Comparison of ENCODE assay signal across 9 cellular contexts in genomic region chr2:30511122-30512083, GRCh38.
A peak's percentile ranks its signal among the peaks of the same experiment; 100 is the strongest.
DNase-seq lines count a peak whose midpoint lies in the region; ATAC-seq and FAIRE-seq lines count a peak whose summit lies in the region.
"Had no signal": no experiment of that assay in that cellular context is flagged by ENCODE, and none has a peak within 500 bp of the region (broad histone marks: within the 10 kb centered on the region; RNA-seq: fewer than 3 reads in every experiment).

No MANE protein-coding gene starts in this region.

- H3K9me3 Mint-ChIP-seq in activated T-helper 1 cell treated with anti-CD3 and anti-CD28 coated beads, Interleukin-12 subunit alpha, Interleukin-12 subunit beta, Interleukin-2, Interleukin-4 antibody, amounts not matched to agents 30 ng/mL and 10 ng/mL and 1 ng/mL, durations not matched to agents 14 hours and 24 hours and 36 hours: peaks cover 24% of the 10 kb centered on the region

- intact Hi-C loops in Right ventricle myocardium inferior (cut with DNase I): loop anchor here (2.0 to 10.0 kb wide), 4 partner anchors 97 to 177 kb away; no protein-coding TSS in a partner anchor
- intact Hi-C loops in cardiac septum (cut with DNase I): loop anchor here (5.0 kb wide), 3 partner anchors 99 to 181 kb away; no protein-coding TSS in a partner anchor
- intact Hi-C loops in left ventricle myocardium superior (cut with micrococcal nuclease): no loop called here
- intact Hi-C loops in activated T-helper 1 cell treated with anti-CD3 and anti-CD28 coated beads, Interleukin-12 subunit alpha, Interleukin-12 subunit beta, Interleukin-2, Interleukin-4 antibody, amounts not matched to agents 30 ng/mL and 10 ng/mL and 1 ng/mL, durations not matched to agents 14 hours and 24 hours and 36 hours (cut with micrococcal nuclease): no loop called here

- H3K4me3 Mint-ChIP-seq in activated T-helper 1 cell treated with anti-CD3 and anti-CD28 coated beads, Interleukin-12 subunit alpha, Interleukin-12 subunit beta, Interleukin-2, Interleukin-4 antibody, amounts not matched to agents 30 ng/mL and 10 ng/mL and 1 ng/mL, durations not matched to agents 14 hours and 24 hours and 36 hours: no peak overlapping the region

- DNase-seq in Right ventricle myocardium inferior (ENCODE audit: missing footprints) (no peak), cardiac septum (ENCODE audit: low spot score) (no peak), RCC 7860 (ENCODE audit: low spot score) (no peak), left ventricle myocardium superior (peak; percentile 58), SKM-1 treated with dmso at 0.1 percent for 144 hours (lab: John Stamatoyannopoulos, UW; ENCODE audit: unreplicated experiment) (no peak)
- no peak for DNase-seq in activated T-cell treated with anti-CD3 and anti-CD28 coated beads, Interleukin-2, amount 50 U/mL, for 1 hour
- no peak for DNase-seq in activated T-helper 1 cell treated with anti-CD3 and anti-CD28 coated beads, Interleukin-12 subunit alpha, Interleukin-12 subunit beta, Interleukin-2, Interleukin-4 antibody, amounts not matched to agents 30 ng/mL and 10 ng/mL and 1 ng/mL, durations not matched to agents 14 hours and 24 hours and 36 hours (ENCODE audit: low spot score)
- DNase-seq: foreskin keratinocyte had no signal

- ATAC-seq in Right ventricle myocardium inferior: peak; percentile 74
- peak; percentile 73 for ATAC-seq in left ventricle myocardium superior
- no peak for ATAC-seq in GM19452 (IDR thresholded peaks at IDR 0.05; ENCODE audit: unreplicated experiment)
- ATAC-seq: foreskin keratinocyte had no signal

- H3K36me3 Mint-ChIP-seq in activated T-helper 1 cell treated with anti-CD3 and anti-CD28 coated beads, Interleukin-12 subunit alpha, Interleukin-12 subunit beta, Interleukin-2, Interleukin-4 antibody, amounts not matched to agents 30 ng/mL and 10 ng/mL and 1 ng/mL, durations not matched to agents 14 hours and 24 hours and 36 hours (ENCODE audit: low read depth): peaks cover 7% of the 10 kb centered on the region

- no peaks in the 10 kb centered on the region for H3K4me1 Mint-ChIP-seq in activated T-helper 1 cell treated with anti-CD3 and anti-CD28 coated beads, Interleukin-12 subunit alpha, Interleukin-12 subunit beta, Interleukin-2, Interleukin-4 antibody, amounts not matched to agents 30 ng/mL and 10 ng/mL and 1 ng/mL, durations not matched to agents 14 hours and 24 hours and 36 hours (ENCODE audit: low read depth)

- H3K27ac Mint-ChIP-seq in activated T-helper 1 cell treated with anti-CD3 and anti-CD28 coated beads, Interleukin-12 subunit alpha, Interleukin-12 subunit beta, Interleukin-2, Interleukin-4 antibody, amounts not matched to agents 30 ng/mL and 10 ng/mL and 1 ng/mL, durations not matched to agents 14 hours and 24 hours and 36 hours: no peak overlapping the region

- no peaks in the 10 kb centered on the region for H3K27me3 Mint-ChIP-seq in activated T-helper 1 cell treated with anti-CD3 and anti-CD28 coated beads, Interleukin-12 subunit alpha, Interleukin-12 subunit beta, Interleukin-2, Interleukin-4 antibody, amounts not matched to agents 30 ng/mL and 10 ng/mL and 1 ng/mL, durations not matched to agents 14 hours and 24 hours and 36 hours (ENCODE audit: insufficient read depth)

- peak; percentile 30 for FAIRE-seq in RCC 7860 (lab: Jason Lieb, UNC)

Comparison
In these comparisons a context has a peak if more than half of its experiments do, and no peak if none do; other contexts are left out.
1. intact Hi-C loops: an anchor here in Right ventricle myocardium inferior (2.0 to 10.0 kb wide) and cardiac septum (5.0 kb wide); none called in left ventricle myocardium superior and activated T-helper 1 cell treated with anti-CD3 and anti-CD28 coated beads, Interleukin-12 subunit alpha, Interleukin-12 subunit beta, Interleukin-2, Interleukin-4 antibody, amounts not matched to agents 30 ng/mL and 10 ng/mL and 1 ng/mL, durations not matched to agents 14 hours and 24 hours and 36 hours.